In the genomic region with DNA sequence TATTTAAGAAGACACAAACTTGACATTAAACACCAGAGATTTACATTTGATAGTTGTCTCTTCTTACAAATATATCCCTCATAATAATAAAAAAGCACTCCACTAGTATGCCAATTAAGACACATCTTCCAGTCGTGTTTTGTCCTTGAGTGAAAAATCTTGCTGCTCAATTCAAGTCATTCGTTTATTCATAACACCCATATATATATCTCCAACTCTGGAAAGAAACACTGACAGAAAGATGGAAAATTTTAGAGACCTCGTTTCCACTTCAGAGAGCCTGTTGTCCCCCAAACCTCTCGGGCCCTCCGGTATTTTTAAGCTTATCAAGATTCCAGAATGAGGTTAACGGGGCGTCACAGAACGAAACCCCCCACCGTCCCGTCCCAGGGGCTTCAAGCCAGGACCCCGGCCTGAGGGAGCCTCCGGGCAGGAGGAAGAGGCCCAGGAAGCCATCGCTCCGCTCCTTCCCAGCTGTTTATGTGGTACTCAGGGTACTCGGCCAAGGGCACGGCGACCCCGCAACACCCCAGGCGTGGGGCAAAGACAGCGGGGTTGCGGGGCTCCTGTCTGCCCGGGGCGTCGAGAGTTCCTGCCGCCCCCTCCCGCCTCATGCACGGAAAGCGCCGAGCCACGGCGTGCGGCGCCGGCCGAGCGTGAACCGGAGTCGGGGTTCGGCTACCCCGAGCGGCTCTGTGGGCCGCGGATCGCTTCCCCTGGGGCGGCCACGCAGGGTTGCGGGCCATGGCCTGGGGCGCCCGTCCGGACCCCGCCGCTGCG, we compare ENCODE assay signal across 7 cellular contexts. TPM values are rescaled to one million over a fixed set of nuclear protein-coding genes. Genes with fewer than 3 reads are reported as not detected.
DNase-seq lines count a peak whose midpoint lies in the region; ATAC-seq and TF ChIP-seq lines count a peak whose summit lies in the region.

No MANE protein-coding gene starts in this region.

- ATAC-seq in GM21515 (IDR thresholded peaks at IDR 0.05; ENCODE audit: unreplicated experiment): peak; percentile 19
- peak; percentile 5 for ATAC-seq in PC-3
- peak; percentile 32 for ATAC-seq in left lobe of liver
- no peak for ATAC-seq in HG02759 (IDR thresholded peaks at IDR 0.05; ENCODE audit: unreplicated experiment)

- H3K9me2 ChIP-seq in PC-3 (replicated peaks; ENCODE audit: low read length): no peaks in the 10 kb centered on the region

- CTCF ChIA-PET in PC-3 (lab: Charles Lee): no interaction called here

- intact Hi-C loops in PC-3 (cut with micrococcal nuclease): no loop called here

- POLR2A ChIA-PET in PC-3 (lab: Charles Lee; ENCODE audit: unreplicated experiment): no interaction called here

- no TSS peak for BruUV-seq in PC-3 (replicated peaks; lab: Mats Ljungman, UMichigan)

- no peaks in the 10 kb centered on the region for H3K9me3 ChIP-seq in PC-3 (ENCODE audit: low read length)

- H3F3A ChIP-seq in PC-3 (ENCODE audit: low read length, unreplicated experiment): peaks cover 6% of the 10 kb centered on the region

- no peak for TF ChIP-seq CTCF in PC-3 (conservative IDR thresholded peaks at IDR 0.05; ENCODE audit: low read depth, low read length)
- TF ChIP-seq CTCF in cardiac fibroblast (IDR thresholded peaks at IDR 0.05; ENCODE audit: low read depth, low read length): no peak

- no peaks in the 10 kb centered on the region for H3K27me3 ChIP-seq in PC-3 (ENCODE audit: low read length)

- H3K4me3 ChIP-seq in PC-3 (ENCODE audit: low read length) (peak overlapping the region; percentile 53; the same call in 1 of the 2 replicates), cardiac fibroblast (replicated peaks in 1 of 2; ENCODE audit: low read depth in 2 of 2, low read length in 2 of 2) (peak overlapping the region; percentile 19 to 41)

- H3K27ac ChIP-seq in PC-3 (ENCODE audit: low read length) (no peak overlapping the region), temporal lobe (ENCODE audit: low read depth, low read length) (peak overlapping the region; percentile 82)

- H3K36me3 ChIP-seq in PC-3 (ENCODE audit: low read depth, low read length): no peaks in the 10 kb centered on the region

- H4K20me1 ChIP-seq in PC-3 (ENCODE audit: low read length): peaks cover 10% of the 10 kb centered on the region; the same call in 1 of the 2 replicates

- H2AFZ ChIP-seq in PC-3 (ENCODE audit: low read length): peak overlapping the region; percentile 79

- H3K79me2 ChIP-seq in PC-3 (ENCODE audit: low read length): peaks cover 32% of the 10 kb centered on the region

- DNase-seq in PC-3 (no peak), cardiac fibroblast (ENCODE audit: low read depth in 2 of 2) (peak in 1 of 2 donors; percentile 20), left lobe of liver (ENCODE audit: low spot score) (peak; percentile 54), DMS153 (lab: John Stamatoyannopoulos, UW) (no peak)

- H3K4me2 ChIP-seq in PC-3 (ENCODE audit: low read length): peak overlapping the region; percentile 71

- peaks cover 6% of the 10 kb centered on the region for H3K4me1 ChIP-seq in PC-3 (ENCODE audit: insufficient read depth, low read length)

- peak overlapping the region; percentile 27; the same call in 1 of the 2 replicates for H3K9ac ChIP-seq in PC-3 (ENCODE audit: low read length)

RNA-seq across cellular contexts. Expression of gene SNX9, which starts 0.6 kb away (rescaled TPM):
- total RNA-seq in PC-3 (2014; rRNA removed): 18.0 and 21.3 TPM in 2 replicates
- 25.5 TPM for total RNA-seq in left lobe of liver
- 11.6 TPM for total RNA-seq in temporal lobe
